Comparison of ENCODE assay signal across 15 cellular contexts in genomic region chr4:14744346-14744745, GRCh38.
A peak's percentile ranks its signal among the peaks of the same experiment; 100 is the strongest.
DNase-seq lines count a peak whose midpoint lies in the region; ATAC-seq and TF ChIP-seq lines count a peak whose summit lies in the region.
"Had no signal": no experiment of that assay in that cellular context is flagged by ENCODE, and none has a peak within 500 bp of the region (broad histone marks: within the 10 kb centered on the region; RNA-seq: fewer than 3 reads in every experiment).

No MANE protein-coding gene starts in this region.

- peak; percentile 78 for ATAC-seq in GM23338
- no peak for ATAC-seq in HG03159 (IDR thresholded peaks at IDR 0.05; ENCODE audit: unreplicated experiment)
- ATAC-seq: HCT116 had no signal

- H3K4me1 ChIP-seq in GM23338 (ENCODE audit: insufficient read depth): peaks cover 4% of the 10 kb centered on the region; the same call in 1 of the 2 replicates
- H3K4me1 ChIP-seq in endodermal cell (ENCODE audit: control insufficient read depth, insufficient read depth, low read length): no peaks in the 10 kb centered on the region
- H3K4me1 ChIP-seq: BE2C had no signal

- H3K4me1 Mint-ChIP-seq in GM23338: peaks cover 18% of the 10 kb centered on the region
- H3K4me1 Mint-ChIP-seq in endodermal cell: peaks cover 17% of the 10 kb centered on the region
- H3K4me1 Mint-ChIP-seq: CD4-positive, alpha-beta memory T cell had no signal

- H2AFZ ChIP-seq in GM23338: peak overlapping the region; percentile 29; the same call in 1 of the 2 replicates

- no peaks in the 10 kb centered on the region for H3K9me3 ChIP-seq in endodermal cell (ENCODE audit: control insufficient read depth, low read length)
- H3K9me3 ChIP-seq: BE2C had no signal

- H3K27ac Mint-ChIP-seq in GM23338 (no peak overlapping the region), endodermal cell (no peak overlapping the region)

- H3K9me3 Mint-ChIP-seq in GM23338: no peaks in the 10 kb centered on the region
- H3K9me3 Mint-ChIP-seq in endodermal cell: no peaks in the 10 kb centered on the region
- H3K9me3 Mint-ChIP-seq: CD4-positive, alpha-beta memory T cell had no signal

- H4K20me1 ChIP-seq in GM23338 (replicated peaks; ENCODE audit: insufficient read depth): no peaks in the 10 kb centered on the region

- DNase-seq in GM23338 (ENCODE audit: low spot score) (peak; percentile 21), astrocyte of the cerebellum (ENCODE audit: low read depth) (peak; percentile 22), endodermal cell (peak; percentile 60), myocyte (ENCODE audit: low read depth) (peak; percentile 8), substantia nigra (lab: John Stamatoyannopoulos, UW) (no peak), NCI-H2081 (lab: John Stamatoyannopoulos, UW) (no peak)
- DNase-seq in activated effector memory CD4-positive, alpha-beta T cell treated with Interleukin-2 at 50 U/mL for 16 hours: no peak
- DNase-seq: BE2C; CD4-positive, alpha-beta memory T cell; DMS79 treated with DMSO at 0.1 percent for 48 hours; GDM1; GOT3 had no signal

- 63 to 68% methylated on average over 3 to 4 of the region's 4 CpGs for WGBS in endodermal cell (ENCODE audit: insufficient coverage in 1 of 2, insufficient read length in 1 of 2), 2 experiments

- H3K27me3 ChIP-seq in GM23338 (ENCODE audit: insufficient read depth) (no peaks in the 10 kb centered on the region), endodermal cell (ENCODE audit: control insufficient read depth, insufficient read depth, low read length, poor library complexity, severe bottlenecking) (no peaks in the 10 kb centered on the region)
- H3K27me3 ChIP-seq: BE2C had no signal

- H3K27ac ChIP-seq in GM23338 (ENCODE audit: low read depth) (no peak overlapping the region), endodermal cell (ENCODE audit: low read depth, low read length) (no peak overlapping the region), substantia nigra (ENCODE audit: low read depth, low read length, poor library complexity, severe bottlenecking) (no peak overlapping the region)
- H3K27ac ChIP-seq: C4-2B had no signal

- in situ Hi-C loops in astrocyte of the cerebellum (cut with HindIII; ENCODE audit: low sequenced_read_pairs): no loop called here

- H3K79me2 ChIP-seq in GM23338 (replicated peaks; ENCODE audit: insufficient read depth): no peaks in the 10 kb centered on the region

- TF ChIP-seq CTCF in GM23338 (conservative IDR thresholded peaks at IDR 0.05; ENCODE audit: low read depth in 2 of 2) (no peak), astrocyte of the cerebellum (IDR thresholded peaks at IDR 0.05; ENCODE audit: low read depth, low read length, missing control alignments) (no peak), endodermal cell (conservative IDR thresholded peaks at IDR 0.05) (no peak)

- H3K4me3 Mint-ChIP-seq in GM23338 (no peak overlapping the region), endodermal cell (no peak overlapping the region)
- H3K4me3 Mint-ChIP-seq: CD4-positive, alpha-beta memory T cell had no signal

- H3F3A ChIP-seq in GM23338 (replicated peaks; ENCODE audit: low read depth): no peaks in the 10 kb centered on the region

- no peaks in the 10 kb centered on the region; the same call in none of the 2 replicates for H3K9me2 ChIP-seq in GM23338 (ENCODE audit: insufficient read depth)

- H3K4me2 ChIP-seq in GM23338: no peak overlapping the region

- H3K36me3 ChIP-seq in GM23338 (ENCODE audit: insufficient read depth): no peaks in the 10 kb centered on the region
- H3K36me3 ChIP-seq in endodermal cell (ENCODE audit: control insufficient read depth, insufficient read depth, low read length): no peaks in the 10 kb centered on the region
- H3K36me3 ChIP-seq: BE2C had no signal

- H3K4me3 ChIP-seq in GM23338: no peak overlapping the region
- H3K4me3 ChIP-seq in astrocyte of the cerebellum (ENCODE audit: low read depth, low read length): no peak overlapping the region
- no peak overlapping the region for H3K4me3 ChIP-seq in endodermal cell (ENCODE audit: low read length)

- H3K36me3 Mint-ChIP-seq in GM23338 (ENCODE audit: low read depth) (no peaks in the 10 kb centered on the region), endodermal cell (ENCODE audit: low read depth) (no peaks in the 10 kb centered on the region)
- H3K36me3 Mint-ChIP-seq: CD4-positive, alpha-beta memory T cell had no signal

- no peak overlapping the region for H3K9ac ChIP-seq in endodermal cell (ENCODE audit: extremely low read depth, low read length, poor library complexity, severe bottlenecking)

- H3K27me3 Mint-ChIP-seq in GM23338 (ENCODE audit: insufficient read depth, low read depth, poor library complexity) (no peaks in the 10 kb centered on the region), endodermal cell (ENCODE audit: insufficient read depth) (peaks cover 2% of the 10 kb centered on the region)

TF ChIP-seq in GM23338, 12 proteins besides CTCF, POLR2A, EP300 and RAD21:
- TF ChIP-seq ZNF462 (CRISPR knock-in tag; IDR thresholded peaks at IDR 0.05) (peak; percentile 64; the same call in 1 of the 2 replicates), ZNF331 (CRISPR knock-in tag; IDR thresholded peaks at IDR 0.05; ENCODE audit: low read depth) (no peak)

Comparison
In these comparisons a context has a peak if more than half of its experiments do, and no peak if none do; other contexts are left out.
1. DNase-seq: peak in GM23338 (single experiment), astrocyte of the cerebellum (single experiment), endodermal cell (single experiment) and myocyte (single experiment); none in substantia nigra (0 of 49), NCI-H2081 (0 of 2) and activated effector memory CD4-positive, alpha-beta T cell treated with Interleukin-2 at 50 U/mL for 16 hours (single experiment).